In the genomic region with DNA sequence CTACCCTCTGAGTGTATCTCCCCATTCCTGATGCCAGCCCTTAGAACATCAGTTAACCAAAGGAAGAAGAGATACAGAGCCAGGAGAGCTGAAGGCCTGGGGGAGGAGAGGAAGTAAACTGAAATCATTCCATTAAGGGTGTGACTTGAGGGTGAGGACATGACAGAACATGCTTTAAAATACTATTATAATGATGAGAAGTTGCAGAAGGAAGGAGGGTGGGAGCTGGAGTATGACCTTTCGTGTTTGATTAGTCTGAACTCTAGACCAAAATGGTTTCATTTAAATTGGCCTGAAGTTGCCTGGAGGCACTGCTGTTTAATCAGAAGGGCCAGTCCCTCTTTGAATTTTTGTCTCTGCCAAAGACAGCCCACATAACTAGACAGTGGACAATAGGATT, we compare ENCODE assay signal across 1 cellular context.
TF ChIP-seq lines count a peak whose summit lies in the region.

No MANE protein-coding gene starts in this region.

TF ChIP-seq in endothelial cell of umbilical vein, 7 proteins besides CTCF, POLR2A, EP300 and RAD21:
- no peak for TF ChIP-seq EZH2 (IDR thresholded peaks at IDR 0.05; ENCODE audit: borderline replicate concordance, low read depth, low read length, severe bottlenecking)
- TF ChIP-seq FOS (IDR thresholded peaks at IDR 0.05; ENCODE audit: borderline replicate concordance, insufficient read depth, low read length), result no peak
- no peak for TF ChIP-seq JUN (IDR thresholded peaks at IDR 0.05; ENCODE audit: borderline replicate concordance, insufficient read depth, insufficient read length, low read depth)
- no peak for TF ChIP-seq POLR2AphosphoS5 (IDR thresholded peaks at IDR 0.05; ENCODE audit: insufficient read depth, low read depth, low read length)
- TF ChIP-seq MYC (IDR thresholded peaks at IDR 0.05; ENCODE audit: low read depth, low read length), result no peak
- TF ChIP-seq GATA2 (IDR thresholded peaks at IDR 0.05; ENCODE audit: insufficient read depth, insufficient read length, low read depth, low read length), result no peak
- TF ChIP-seq MAX (IDR thresholded peaks at IDR 0.05; ENCODE audit: insufficient read depth, insufficient read length), result no peak
